ENCODE assay signal across 36 cellular contexts in genomic region chr14:20548414-20549158, GRCh38. TPM values are rescaled to one million over a fixed set of nuclear protein-coding genes. Genes with fewer than 3 reads are reported as not detected.
"Had no signal": no experiment of that assay in that cellular context is flagged by ENCODE, and none has a peak within 500 bp of the region (broad histone marks: within the 10 kb centered on the region; RNA-seq: fewer than 3 reads in every experiment).

No MANE protein-coding gene starts in this region.

- DNase-seq: activated B cell treated with CpG ODN at 0.5 μM for 24 hours; activated CD4-positive, alpha-beta memory T cell treated with anti-CD3 and anti-CD28 coated beads, Interleukin-2, amount 10 ng/mL, durations not matched to agents 7 days and 5 days; activated CD4-positive, alpha-beta T cell treated with anti-CD3 and anti-CD28 coated beads, Interleukin-2, amount 10 ng/mL, durations not matched to agents 7 days and 5 days; activated CD4-positive, alpha-beta T cell treated with anti-CD3 and anti-CD28 coated beads, Interleukin-2, amount 50 U/mL, for 4 hours; activated CD8-positive, alpha-beta memory T cell treated with anti-CD3 and anti-CD28 coated beads, Interleukin-2, amount 50 U/mL, for 48 hours; activated gamma-delta T cell; activated naive CD4-positive, alpha-beta T cell; activated naive CD4-positive, alpha-beta T cell treated with anti-CD3 and anti-CD28 coated beads, Interleukin-2, amount 50 U/mL, for 16 hours; activated T-cell treated with anti-CD3 and anti-CD28 coated beads for 4 hours; activated T-cell treated with anti-CD3 and anti-CD28 coated beads, Interleukin-2, amount 50 U/mL, for 24 hours; activated T-cell treated with anti-CD3 and anti-CD28 coated beads, Interleukin-2, amount 50 U/mL, for 72 hours; adrenal gland; amygdala; aorta; body of pancreas; caudate nucleus; cortex of kidney; dermis blood vessel endothelial cell; effector CD4-positive, alpha-beta T cell; effector memory CD8-positive, alpha-beta T cell; foreskin keratinocyte; gastrocnemius medialis; glutamatergic neuron; heart left ventricle; T-helper 1 cell; T-helper 17 cell; T1000; WERI-Rb-1 had no signal

- H3K9me3 ChIP-seq: adrenal gland, body of pancreas, gastrocnemius medialis, heart left ventricle had no signal

- H3K4me3 Mint-ChIP-seq: activated B cell treated with CpG ODN at 0.5 μM for 24 hours; activated CD4-positive, alpha-beta memory T cell treated with anti-CD3 and anti-CD28 coated beads, Interleukin-2, amount 10 ng/mL, durations not matched to agents 7 days and 5 days; activated CD4-positive, alpha-beta T cell treated with anti-CD3 and anti-CD28 coated beads, Interleukin-2, amount 10 ng/mL, durations not matched to agents 7 days and 5 days; activated naive CD8-positive, alpha-beta T cell; activated T-cell treated with anti-CD3 and anti-CD28 coated beads, Interleukin-2, amount 50 U/mL, for 24 hours; activated T-cell treated with anti-CD3 and anti-CD28 coated beads, Interleukin-2, amount 50 U/mL, for 72 hours; effector memory CD8-positive, alpha-beta T cell; T-helper 17 cell; T-helper 2 cell treated with Interferon-gamma antibody and Interleukin-4, amounts not matched to agents 5 μg/mL and 100 μg/mL, for 36 hours had no signal

- FAIRE-seq: colon, endothelial cell of umbilical vein had no signal

- H3K4me3 ChIP-seq: adrenal gland, body of pancreas, gastrocnemius medialis, heart left ventricle had no signal

- H3K27ac Mint-ChIP-seq: activated B cell treated with CpG ODN at 0.5 μM for 24 hours; activated CD4-positive, alpha-beta memory T cell treated with anti-CD3 and anti-CD28 coated beads, Interleukin-2, amount 10 ng/mL, durations not matched to agents 7 days and 5 days; activated CD4-positive, alpha-beta T cell treated with anti-CD3 and anti-CD28 coated beads, Interleukin-2, amount 10 ng/mL, durations not matched to agents 7 days and 5 days; activated naive CD8-positive, alpha-beta T cell; activated T-cell treated with anti-CD3 and anti-CD28 coated beads, Interleukin-2, amount 50 U/mL, for 24 hours; activated T-cell treated with anti-CD3 and anti-CD28 coated beads, Interleukin-2, amount 50 U/mL, for 72 hours; effector memory CD8-positive, alpha-beta T cell; T-helper 17 cell; T-helper 2 cell treated with Interferon-gamma antibody and Interleukin-4, amounts not matched to agents 5 μg/mL and 100 μg/mL, for 36 hours had no signal

- H3K27ac ChIP-seq: adrenal gland, body of pancreas, epithelial cell of prostate, foreskin keratinocyte, gastrocnemius medialis, heart left ventricle, WERI-Rb-1 had no signal

- ATAC-seq: activated CD4-positive, CD25-positive, alpha-beta regulatory T cell treated with anti-CD3 and anti-CD28 coated beads, Interleukin-2, amount 50 U/mL, for 24 hours; activated T-cell treated with anti-CD3 and anti-CD28 coated beads, Interleukin-2, amount 50 U/mL, for 72 hours; body of pancreas; effector memory CD8-positive, alpha-beta T cell; esophagus mucosa; foreskin keratinocyte; gastrocnemius medialis; heart left ventricle; T-helper 17 cell had no signal

- H3K27me3 ChIP-seq: adrenal gland, body of pancreas, gastrocnemius medialis had no signal

- H3K4me1 Mint-ChIP-seq: activated B cell treated with CpG ODN at 0.5 μM for 24 hours; activated CD4-positive, alpha-beta memory T cell treated with anti-CD3 and anti-CD28 coated beads, Interleukin-2, amount 10 ng/mL, durations not matched to agents 7 days and 5 days; activated CD4-positive, alpha-beta T cell treated with anti-CD3 and anti-CD28 coated beads, Interleukin-2, amount 10 ng/mL, durations not matched to agents 7 days and 5 days; T-helper 17 cell had no signal

- H3K9me3 Mint-ChIP-seq: activated B cell treated with CpG ODN at 0.5 μM for 24 hours; activated CD4-positive, alpha-beta memory T cell treated with anti-CD3 and anti-CD28 coated beads, Interleukin-2, amount 10 ng/mL, durations not matched to agents 7 days and 5 days; activated CD4-positive, alpha-beta T cell treated with anti-CD3 and anti-CD28 coated beads, Interleukin-2, amount 10 ng/mL, durations not matched to agents 7 days and 5 days; activated T-cell treated with anti-CD3 and anti-CD28 coated beads, Interleukin-2, amount 50 U/mL, for 24 hours; effector memory CD8-positive, alpha-beta T cell; T-helper 2 cell treated with Interferon-gamma antibody and Interleukin-4, amounts not matched to agents 5 μg/mL and 100 μg/mL, for 36 hours had no signal

- H3K36me3 ChIP-seq: adrenal gland, gastrocnemius medialis, heart left ventricle, WERI-Rb-1 had no signal

- H3K4me1 ChIP-seq: adrenal gland, body of pancreas, foreskin keratinocyte, gastrocnemius medialis, heart left ventricle had no signal

RNA-seq across cellular contexts. Expression of gene RNASE9, which starts 12.3 kb away (rescaled TPM):
- total RNA-seq: activated B cell treated with CpG ODN at 0.5 μM for 24 hours; activated CD4-positive, alpha-beta memory T cell treated with anti-CD3 and anti-CD28 coated beads, Interleukin-2, amount 10 ng/mL, durations not matched to agents 7 days and 5 days; activated CD4-positive, alpha-beta T cell treated with anti-CD3 and anti-CD28 coated beads, Interleukin-2, amount 10 ng/mL, durations not matched to agents 7 days and 5 days; activated T-cell treated with anti-CD3 and anti-CD28 coated beads, Interleukin-2, amount 50 U/mL, for 72 hours; adrenal gland; aorta; body of pancreas; chondrocyte; dermis blood vessel endothelial cell; endothelial cell of umbilical vein; esophagus mucosa; foreskin keratinocyte; gastrocnemius medialis; heart left ventricle; T-helper 17 cell had no signal
- polyA plus RNA-seq: adrenal gland, aorta, endothelial cell of umbilical vein, foreskin keratinocyte, heart left ventricle had no signal

RNA-seq across cellular contexts. Expression of gene RNASE11, which starts 39.2 kb away (rescaled TPM):
- total RNA-seq: activated B cell treated with CpG ODN at 0.5 μM for 24 hours; activated CD4-positive, alpha-beta memory T cell treated with anti-CD3 and anti-CD28 coated beads, Interleukin-2, amount 10 ng/mL, durations not matched to agents 7 days and 5 days; activated CD4-positive, alpha-beta T cell treated with anti-CD3 and anti-CD28 coated beads, Interleukin-2, amount 10 ng/mL, durations not matched to agents 7 days and 5 days; activated T-cell treated with anti-CD3 and anti-CD28 coated beads, Interleukin-2, amount 50 U/mL, for 72 hours; adrenal gland; aorta; body of pancreas; chondrocyte; dermis blood vessel endothelial cell; endothelial cell of umbilical vein; esophagus mucosa; foreskin keratinocyte; gastrocnemius medialis; heart left ventricle; T-helper 17 cell had no signal
- polyA plus RNA-seq: aorta, endothelial cell of umbilical vein, foreskin keratinocyte, heart left ventricle had no signal

RNA-seq across cellular contexts. Expression of gene RNASE12, which starts 42.6 kb away (rescaled TPM):
- total RNA-seq: activated B cell treated with CpG ODN at 0.5 μM for 24 hours; activated CD4-positive, alpha-beta memory T cell treated with anti-CD3 and anti-CD28 coated beads, Interleukin-2, amount 10 ng/mL, durations not matched to agents 7 days and 5 days; activated CD4-positive, alpha-beta T cell treated with anti-CD3 and anti-CD28 coated beads, Interleukin-2, amount 10 ng/mL, durations not matched to agents 7 days and 5 days; activated T-cell treated with anti-CD3 and anti-CD28 coated beads, Interleukin-2, amount 50 U/mL, for 72 hours; adrenal gland; aorta; body of pancreas; chondrocyte; dermis blood vessel endothelial cell; endothelial cell of umbilical vein; esophagus mucosa; foreskin keratinocyte; gastrocnemius medialis; heart left ventricle; T-helper 17 cell had no signal
- polyA plus RNA-seq: adrenal gland, aorta, endothelial cell of umbilical vein, foreskin keratinocyte, heart left ventricle had no signal

RNA-seq across cellular contexts. Expression of gene RNASE10, which starts 43.2 kb away (rescaled TPM):
- total RNA-seq: gastrocnemius medialis had no signal
- polyA plus RNA-seq: aorta, heart left ventricle had no signal
